In the genomic region with DNA sequence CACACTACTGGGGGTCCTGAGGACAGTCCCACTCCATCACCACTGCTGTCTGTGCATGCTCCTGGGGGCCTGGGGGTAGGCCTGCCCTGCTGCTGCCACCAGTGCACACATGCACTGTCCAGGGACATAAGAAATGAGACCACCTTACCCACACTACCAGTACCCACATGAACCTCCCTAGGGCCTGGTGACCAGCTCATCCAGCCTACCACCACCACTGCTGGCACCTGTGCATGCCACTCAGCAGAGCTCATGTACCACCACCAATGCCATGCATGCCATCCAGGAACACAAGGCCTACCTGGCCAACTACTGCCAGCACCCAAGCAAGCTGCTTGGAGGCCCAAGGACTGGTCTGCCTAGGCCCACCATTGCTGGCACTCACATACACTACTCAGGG, we compare ENCODE assay signal across 24 cellular contexts.
"Had no signal": no experiment of that assay in that cellular context is flagged by ENCODE, and none has a peak within 500 bp of the region (broad histone marks: within the 10 kb centered on the region; RNA-seq: fewer than 3 reads in every experiment).

No MANE protein-coding gene starts in this region.

- H3K27me3 ChIP-seq: esophagus muscularis mucosa, foreskin keratinocyte, gastroesophageal sphincter, heart left ventricle, neural progenitor cell, spleen, suprapubic skin, transverse colon had no signal

- H3K36me3 ChIP-seq: esophagus muscularis mucosa, gastroesophageal sphincter, heart left ventricle, lower lobe of right lung, neural progenitor cell, spleen, suprapubic skin, transverse colon had no signal

- H3K4me1 Mint-ChIP-seq: immature natural killer cell; nephron; neural progenitor cell; stimulated activated naive CD8-positive, alpha-beta T cell treated with anti-CD3 and anti-CD28 coated beads, Interleukin-15, amount 100 ng/mL, for 72 hours had no signal

- H3K4me3 ChIP-seq: coronary artery, esophagus muscularis mucosa, gastroesophageal sphincter, heart left ventricle, lower lobe of right lung, neural progenitor cell, psoas muscle, skin epidermis, spleen, suprapubic skin, transverse colon had no signal

- H3K4me1 ChIP-seq: esophagus muscularis mucosa, gastroesophageal sphincter, heart left ventricle, lower lobe of right lung, neural progenitor cell, psoas muscle, spleen, suprapubic skin, transverse colon had no signal

- H3K4me3 Mint-ChIP-seq: immature natural killer cell; nephron; neural progenitor cell; stimulated activated naive CD8-positive, alpha-beta T cell treated with anti-CD3 and anti-CD28 coated beads, Interleukin-15, amount 100 ng/mL, for 72 hours had no signal

- ATAC-seq: foreskin keratinocyte; gastroesophageal sphincter; left ventricle myocardium superior; psoas muscle; stimulated activated naive CD8-positive, alpha-beta T cell treated with anti-CD3 and anti-CD28 coated beads, Interleukin-15, amount 100 ng/mL, for 72 hours had no signal

- H3K27ac ChIP-seq: coronary artery, esophagus muscularis mucosa, foreskin keratinocyte, gastroesophageal sphincter, heart left ventricle, lower lobe of right lung, neural progenitor cell, psoas muscle, skin epidermis, spleen, suprapubic skin, transverse colon had no signal

- H3K9me3 ChIP-seq: psoas muscle, transverse colon had no signal

- DNase-seq: dermis blood vessel endothelial cell; effector memory CD4-positive, alpha-beta T cell; foreskin keratinocyte; heart left ventricle; hypothalamus; immature natural killer cell; islet precursor cell; left ventricle myocardium superior; lower lobe of right lung; nucleus accumbens; psoas muscle; right cardiac atrium; spleen; stimulated activated CD4-positive, alpha-beta T cell treated with anti-CD3 and anti-CD28 coated beads, Interleukin-4, amount 100 ng/mL, for 4 hours; stimulated activated naive CD4-positive, alpha-beta T cell; stimulated activated naive CD8-positive, alpha-beta T cell treated with anti-CD3 and anti-CD28 coated beads, Interleukin-15, amount 100 ng/mL, for 72 hours; transverse colon had no signal

- H3K36me3 Mint-ChIP-seq: neural progenitor cell had no signal

- H3K27ac Mint-ChIP-seq: immature natural killer cell, nephron, neural progenitor cell had no signal
